In genomic region chr12:57018353-57018752, GRCh38 we compare ENCODE assay signal across 1 cellular context.
TF ChIP-seq lines count a peak whose summit lies in the region.
"Not testable (repeated sequence)": the region's sequence is repeated elsewhere in the genome, so short reads cannot be mapped to it uniquely, and the experiment has no call there.

No MANE protein-coding gene starts in this region.

TF ChIP-seq in HepG2, 621 proteins besides CTCF, POLR2A, EP300 and RAD21:
- TF ChIP-seq ZMYM3 (CRISPR knock-in tag; IDR thresholded peaks at IDR 0.05) (peak; percentile 90), RCOR2 (CRISPR knock-in tag; IDR thresholded peaks at IDR 0.05) (peak; percentile 13; the same call in 1 of the 2 replicates), NR2F1 (CRISPR knock-in tag; IDR thresholded peaks at IDR 0.05) (peak; percentile 25 to 42; a peak in 1 of 4 replicates), SOX5 (CRISPR knock-in tag; IDR thresholded peaks at IDR 0.05; ENCODE audit: borderline replicate concordance) (0 out of 2 replicates have a peak, but pooled peaks have one; percentile 23), SP5 (CRISPR knock-in tag; IDR thresholded peaks at IDR 0.05; ENCODE audit: borderline replicate concordance, low read depth) (peak; percentile 51; the same call in 1 of the 2 replicates), ADNP (CRISPR knock-in tag; IDR thresholded peaks at IDR 0.05) (0 out of 2 replicates have a peak, but pooled peaks have one; percentile 33), NR2F6 (IDR thresholded peaks at IDR 0.05) (peak; percentile 66), NR2F6 (CRISPR knock-in tag; IDR thresholded peaks at IDR 0.05) (peak; percentile 60; the same call in 1 of the 2 replicates), PAXIP1 (CRISPR knock-in tag; conservative IDR thresholded peaks at IDR 0.05) (peak; percentile 30; the same call in 1 of the 2 replicates), ZNF280D (CRISPR knock-in tag; IDR thresholded peaks at IDR 0.05) (0 out of 2 replicates have a peak, but pooled peaks have one; percentile 51), ZNF362 (CRISPR knock-in tag; IDR thresholded peaks at IDR 0.05; ENCODE audit: borderline replicate concordance) (peak; percentile 90), FOXA1 (CRISPR knock-in tag; IDR thresholded peaks at IDR 0.05) (peak; percentile 41; the same call in 1 of the 2 replicates), SALL1 (CRISPR knock-in tag; IDR thresholded peaks at IDR 0.05) (peak; percentile 12; the same call in 1 of the 2 replicates), ZNF460 (CRISPR knock-in tag; IDR thresholded peaks at IDR 0.05; ENCODE audit: borderline replicate concordance) (peak; percentile 95), ZNF770 (CRISPR knock-in tag; IDR thresholded peaks at IDR 0.05) (peak; percentile 27; the same call in 1 of the 2 replicates)
- not testable (repeated sequence) for TF ChIP-seq FOXA1 (IDR thresholded peaks at IDR 0.05)
